ENCODE assay signal across 23 cellular contexts in genomic region chr20:59349277-59349676, GRCh38. TPM values are rescaled to one million over a fixed set of nuclear protein-coding genes. Genes with fewer than 3 reads are reported as not detected.
A peak's percentile ranks its signal among the peaks of the same experiment; 100 is the strongest.
DNase-seq lines count a peak whose midpoint lies in the region; ATAC-seq, FAIRE-seq and TF ChIP-seq lines count a peak whose summit lies in the region.
"Had no signal": no experiment of that assay in that cellular context is flagged by ENCODE, and none has a peak within 500 bp of the region (broad histone marks: within the 10 kb centered on the region; RNA-seq: fewer than 3 reads in every experiment).

No MANE protein-coding gene starts in this region.

- H2AFZ ChIP-seq in K562 (ENCODE audit: low read depth, low read length) (no peak overlapping the region), PC-9 (no peak overlapping the region)

- H3K27me3 ChIP-seq in K562 (ENCODE audit: control insufficient read depth in 2 of 2, insufficient read depth in 2 of 2, low read length in 2 of 2) (peaks cover 0 to 10% of the 10 kb centered on the region in 2 experiments; a peak in 2 of 5 replicates), PC-9 (ENCODE audit: insufficient read depth, low read depth) (peaks cover 85% of the 10 kb centered on the region)
- H3K27me3 ChIP-seq: BLaER1 treated with 17β-estradiol and CSF1 and Interleukin-3, amounts not matched to agents 10 nM and 100 nM had no signal

- POLR2A ChIA-PET in A549 (lab: Yijun Ruan, JAX) (no interaction called here), HEK293 (lab: Yijun Ruan, JAX) (no interaction called here), K562 (lab: Yijun Ruan, JAX) (no interaction called here), PC-9 (lab: Charles Lee; ENCODE audit: unreplicated experiment) (no interaction called here)

- in situ Hi-C loops in K562 (cut with MboI), result no loop called here

- H3K4me3 ChIP-seq in A549 (no peak overlapping the region), HEK293 (ENCODE audit: low read depth, low read length) (no peak overlapping the region), K562 (no peak overlapping the region), PC-9 (no peak overlapping the region)
- H3K4me3 ChIP-seq: BLaER1 treated with 17β-estradiol and CSF1 and Interleukin-3, amounts not matched to agents 10 nM and 100 nM had no signal

- H3K27ac ChIP-seq in A549, result peak overlapping the region; percentile 87 to 94; a peak in 5 of 6 replicates
- H3K27ac ChIP-seq in HEK293 (ENCODE audit: extremely low read depth, low read depth, low read length), result no peak overlapping the region
- no peak overlapping the region for H3K27ac ChIP-seq in K562 (ENCODE audit: extremely low read depth, low read depth, low read length)
- no peak overlapping the region for H3K27ac ChIP-seq in PC-9
- H3K27ac ChIP-seq: BLaER1 treated with 17β-estradiol and CSF1 and Interleukin-3, amounts not matched to agents 10 nM and 100 nM; C4-2B had no signal

- H3F3A ChIP-seq in PC-9 (ENCODE audit: insufficient read depth, low read depth), result no peaks in the 10 kb centered on the region

- 91% methylated on average over 1 of the region's 1 CpG for WGBS in A549 (ENCODE audit: missing lambda C conversion rate)
- whole genome bisulfite sequencing in K562 (ENCODE audit: insufficient coverage, low coverage, missing lambda C conversion rate), result 0% methylated on average over 1 of the region's 1 CpG

- H3K9ac ChIP-seq in K562 (ENCODE audit: insufficient read depth in 1 of 2, low read depth in 2 of 2, low read length in 2 of 2), result no peak overlapping the region
- H3K9ac ChIP-seq: BLaER1 treated with 17β-estradiol and CSF1 and Interleukin-3, amounts not matched to agents 10 nM and 100 nM had no signal

- FAIRE-seq in A549 (lab: Jason Lieb, UNC) (no peak), K562 (lab: Jason Lieb, UNC) (no peak)
- FAIRE-seq: A204.1, D721Med, G401.6, GM12891, GM19239 had no signal

- BruUV-seq in K562 (replicated peaks; lab: Mats Ljungman, UMichigan), result no TSS peak
- no TSS peak for BruUV-seq in PC-9 (replicated peaks; lab: Mats Ljungman, UMichigan)

- no peak for TF ChIP-seq EP300 in A549 (IDR thresholded peaks at IDR 0.05)
- no peak for TF ChIP-seq EP300 in K562 (IDR thresholded peaks at IDR 0.05; ENCODE audit: low read length)

- TF ChIP-seq POLR2A in A549 (IDR thresholded peaks at IDR 0.05; ENCODE audit: low read length), result no peak
- TF ChIP-seq POLR2A in K562 (conservative IDR thresholded peaks at IDR 0.05), result no peak

- H3K9me1 ChIP-seq in K562 (ENCODE audit: control insufficient read depth, insufficient read depth, low read length), result no peaks in the 10 kb centered on the region

- DNase-seq in A549 (ENCODE audit: low read depth in 1 of 2, low spot score in 1 of 2) (no peak), K562 (ENCODE audit: extremely low read depth in 1 of 4, low spot score in 3 of 4) (no peak), PC-9 (no peak), HCEC 1CT (no peak)
- DNase-seq in stimulated activated effector memory CD8-positive, alpha-beta T cell treated with anti-CD3 and anti-CD28 coated beads, Interleukin-12 subunit alpha, Interleukin-12 subunit beta, amount 100 ng/mL, for 72 hours (ENCODE audit: low spot score in 2 of 2), result no peak
- DNase-seq: 8988T; AML-193; Calu3; CD4-positive, alpha-beta T cell; CD8-positive, alpha-beta T cell; DMS79 treated with DMSO at 0.1 percent for 48 hours; GF-D8 had no signal

- H3K4me1 ChIP-seq in A549 (peaks cover 43% of the 10 kb centered on the region), HEK293 (ENCODE audit: control insufficient read depth, insufficient read depth, low read length) (no peaks in the 10 kb centered on the region), K562 (replicated peaks in 1 of 2; ENCODE audit: control insufficient read depth in 2 of 2, insufficient read depth in 2 of 2, low read length in 2 of 2) (no peaks in the 10 kb centered on the region), PC-9 (replicated peaks; ENCODE audit: insufficient read depth) (no peaks in the 10 kb centered on the region)
- H3K4me1 ChIP-seq: Caco-2 had no signal

- intact Hi-C loops in K562 (cut with micrococcal nuclease), result no loop called here
- intact Hi-C loops in PC-9 (cut with micrococcal nuclease; ENCODE audit: unreplicated experiment), result no loop called here

- no peaks in the 10 kb centered on the region for H3K9me2 ChIP-seq in PC-9 (ENCODE audit: insufficient read depth)

- no peak for TF ChIP-seq CTCF in A549 (IDR thresholded peaks at IDR 0.05)
- TF ChIP-seq CTCF in HEK293 (tag by site-specific recombination; IDR thresholded peaks at IDR 0.05), result no peak
- no peak for TF ChIP-seq CTCF in K562 (IDR thresholded peaks at IDR 0.05 in 2 of 3, conservative IDR thresholded peaks at IDR 0.05 in 1 of 3; ENCODE audit: insufficient read depth in 2 of 3, low read depth in 1 of 3, low read length in 3 of 3)
- TF ChIP-seq CTCF in PC-9 (conservative IDR thresholded peaks at IDR 0.05), result no peak

- H3K79me2 ChIP-seq in K562 (ENCODE audit: control insufficient read depth, insufficient read depth, low read length), result no peaks in the 10 kb centered on the region
- no peaks in the 10 kb centered on the region for H3K79me2 ChIP-seq in PC-9 (ENCODE audit: low read depth)

- TF ChIP-seq RAD21 in A549 (conservative IDR thresholded peaks at IDR 0.05 in 1 of 2, IDR thresholded peaks at IDR 0.05 in 1 of 2) (no peak), K562 (CRISPR knock-in tag; conservative IDR thresholded peaks at IDR 0.05 in 1 of 2, IDR thresholded peaks at IDR 0.05 in 1 of 2) (no peak)

- no peaks in the 10 kb centered on the region for H4K20me1 ChIP-seq in K562 (replicated peaks; ENCODE audit: control insufficient read depth, insufficient read depth, low read length)
- no peaks in the 10 kb centered on the region; the same call in 1 of the 2 replicates for H4K20me1 ChIP-seq in PC-9 (ENCODE audit: insufficient read depth)
- H4K20me1 ChIP-seq: BLaER1 treated with 17β-estradiol and CSF1 and Interleukin-3, amounts not matched to agents 10 nM and 100 nM had no signal

- H3K36me3 Mint-ChIP-seq in stimulated activated effector memory CD8-positive, alpha-beta T cell treated with anti-CD3 and anti-CD28 coated beads, Interleukin-12 subunit alpha, Interleukin-12 subunit beta, amount 100 ng/mL, for 72 hours, result no peaks in the 10 kb centered on the region
- H3K36me3 Mint-ChIP-seq: CD8-positive, alpha-beta T cell had no signal

- CTCF ChIA-PET in A549 (lab: Yijun Ruan, JAX), result interaction anchor here (0.8 to 3.3 kb wide), 2 partner anchors 54 to 124 kb away, joined by 3 to 13 read pairs; no protein-coding TSS in a partner anchor
- CTCF ChIA-PET in HEK293 (lab: Yijun Ruan, JAX), result no interaction called here
- CTCF ChIA-PET in K562 (lab: Yijun Ruan, JAX; ENCODE audit: low intra/inter-chr PET ratio), result no interaction called here
- CTCF ChIA-PET in PC-9 (lab: Charles Lee), result no interaction called here

- H3K4me1 Mint-ChIP-seq in stimulated activated effector memory CD8-positive, alpha-beta T cell treated with anti-CD3 and anti-CD28 coated beads, Interleukin-12 subunit alpha, Interleukin-12 subunit beta, amount 100 ng/mL, for 72 hours, result peaks cover 15% of the 10 kb centered on the region
- H3K4me1 Mint-ChIP-seq: B cell had no signal

- H3K27ac Mint-ChIP-seq in stimulated activated effector memory CD8-positive, alpha-beta T cell treated with anti-CD3 and anti-CD28 coated beads, Interleukin-12 subunit alpha, Interleukin-12 subunit beta, amount 100 ng/mL, for 72 hours, result no peak overlapping the region
- H3K27ac Mint-ChIP-seq: B cell; CD4-positive, alpha-beta T cell; CD8-positive, alpha-beta T cell had no signal

- H3K4me2 ChIP-seq in A549 (peak overlapping the region; percentile 92; the same call in 1 of the 3 replicates), K562 (ENCODE audit: insufficient read depth, low read length) (no peak overlapping the region), PC-9 (no peak overlapping the region)
- H3K4me2 ChIP-seq: BLaER1 treated with 17β-estradiol and CSF1 and Interleukin-3, amounts not matched to agents 10 nM and 100 nM had no signal

- H3K4me3 Mint-ChIP-seq in stimulated activated effector memory CD8-positive, alpha-beta T cell treated with anti-CD3 and anti-CD28 coated beads, Interleukin-12 subunit alpha, Interleukin-12 subunit beta, amount 100 ng/mL, for 72 hours, result no peak overlapping the region
- H3K4me3 Mint-ChIP-seq: B cell; CD4-positive, alpha-beta T cell; CD8-positive, alpha-beta T cell had no signal

- H3K9me3 ChIP-seq in A549, result peaks cover 5% of the 10 kb centered on the region; the same call in 1 of the 3 replicates
- no peaks in the 10 kb centered on the region for H3K9me3 ChIP-seq in HEK293 (ENCODE audit: control insufficient read depth, insufficient read depth, low read depth, low read length)
- H3K9me3 ChIP-seq in K562 (replicated peaks; ENCODE audit: control insufficient read depth, insufficient read depth, low read depth, low read length), result no peaks in the 10 kb centered on the region
- H3K9me3 ChIP-seq in PC-9 (ENCODE audit: insufficient read depth, low read depth), result no peaks in the 10 kb centered on the region

- no peaks in the 10 kb centered on the region for H3K9me3 Mint-ChIP-seq in stimulated activated effector memory CD8-positive, alpha-beta T cell treated with anti-CD3 and anti-CD28 coated beads, Interleukin-12 subunit alpha, Interleukin-12 subunit beta, amount 100 ng/mL, for 72 hours
- H3K9me3 Mint-ChIP-seq: CD4-positive, alpha-beta T cell; CD8-positive, alpha-beta T cell had no signal

- ATAC-seq in A549 (no peak), K562 (no peak)
- no peak for ATAC-seq in stimulated activated effector memory CD8-positive, alpha-beta T cell treated with anti-CD3 and anti-CD28 coated beads, Interleukin-12 subunit alpha, Interleukin-12 subunit beta, amount 100 ng/mL, for 72 hours
- ATAC-seq: CD8-positive, alpha-beta T cell had no signal

- H3K36me3 ChIP-seq in HEK293 (ENCODE audit: control insufficient read depth in 2 of 2, insufficient read depth in 1 of 2, low read length in 2 of 2) (no peaks in the 10 kb centered on the region), K562 (ENCODE audit: control insufficient read depth, insufficient read depth, low read length) (no peaks in the 10 kb centered on the region), PC-9 (ENCODE audit: low read depth) (no peaks in the 10 kb centered on the region)
- H3K36me3 ChIP-seq: BLaER1 treated with 17β-estradiol and CSF1 and Interleukin-3, amounts not matched to agents 10 nM and 100 nM had no signal

RNA-seq across cellular contexts. Expression of gene EDN3, which starts 48.9 kb away (rescaled TPM):
- 0.54 and 0.57 TPM in 2 replicates for polyA plus RNA-seq in A549 (2011; rRNA removed)
- polyA plus RNA-seq in A549 (2012; cell fraction: cytosol; rRNA removed), result 0.08 and 0.11 TPM in 2 replicates
- 0.05 TPM in 1 of 2 replicates, not detected in the other for polyA plus RNA-seq in A549 (2012; cell fraction: nucleus; rRNA removed)
- polyA plus RNA-seq in A549 (2017; fragmentation: RNase III; extraction: RNeasy Plus Mini Kit Qiagen cat#74134 plus additional on column Dnase treatment), result 0.08 to 0.13 TPM (median 0.08 TPM) in 3 replicates
- polyA minus RNA-seq in A549 (2011; rRNA and poly(A)+ RNA removed), result 0.33 TPM in 1 of 2 replicates, not detected in the other
- total RNA-seq in K562 (2011; cell fraction: chromatin; rRNA removed; ENCODE audit: low replicate concordance), result not detected in 2 replicates
- total RNA-seq in K562 (2011; cell fraction: nucleolus; rRNA removed), result not detected in 2 replicates
- total RNA-seq in K562 (2011; cell fraction: nucleoplasm; rRNA removed), result not detected in 2 replicates
- total RNA-seq in K562 (2014; rRNA removed), result not detected in 2 replicates
- total RNA-seq in K562 (2014; rRNA removed; fragmentation: Illumina TruSeq; extraction: Trizol), result not detected in 2 replicates
- not detected in 2 replicates for total RNA-seq in K562 (2015; rRNA removed; fragmentation: Illumina TruSeq; extraction: Trizol)
- not detected in 2 replicates for total RNA-seq in K562 (2021)
- not detected in 2 replicates for polyA plus RNA-seq in K562 (2011; rRNA removed)
- polyA plus RNA-seq in K562 (2011; cell fraction: cytosol; rRNA removed), result not detected in 2 replicates
- polyA plus RNA-seq in K562 (2011; cell fraction: nucleus; rRNA removed), result not detected in 2 replicates
- polyA plus RNA-seq in K562 (2012), result not detected in 2 replicates
- polyA plus RNA-seq in K562 (2014; fragmentation: Illumina TruSeq; extraction: Trizol), result not detected in 2 replicates
- polyA plus RNA-seq in K562 (2014; fragmentation: Nextera tagmentation; extraction: Ambion mirVana), result not detected
- not detected in 2 replicates for polyA plus RNA-seq in K562 (2014; rRNA removed)
- polyA minus RNA-seq in K562 (2011; rRNA and poly(A)+ RNA removed), result not detected in 2 replicates
- not detected in 2 replicates for polyA minus RNA-seq in K562 (2011; cell fraction: cytosol; rRNA and poly(A)+ RNA removed)
- not detected in 2 replicates for polyA minus RNA-seq in K562 (2011; cell fraction: nucleus; rRNA and poly(A)+ RNA removed)
- not detected in 2 replicates for total RNA-seq in PC-9 (2021)
- total RNA-seq: B cell, Calu3 had no signal
- polyA plus RNA-seq: BJ had no signal

Comparison
In these comparisons a context has a peak if more than half of its experiments do, and no peak if none do; other contexts are left out.
1. H3K27ac ChIP-seq: peak in A549 (2 of 2); none in HEK293 (single experiment), K562 (single experiment) and PC-9 (single experiment).